In the genomic region with DNA sequence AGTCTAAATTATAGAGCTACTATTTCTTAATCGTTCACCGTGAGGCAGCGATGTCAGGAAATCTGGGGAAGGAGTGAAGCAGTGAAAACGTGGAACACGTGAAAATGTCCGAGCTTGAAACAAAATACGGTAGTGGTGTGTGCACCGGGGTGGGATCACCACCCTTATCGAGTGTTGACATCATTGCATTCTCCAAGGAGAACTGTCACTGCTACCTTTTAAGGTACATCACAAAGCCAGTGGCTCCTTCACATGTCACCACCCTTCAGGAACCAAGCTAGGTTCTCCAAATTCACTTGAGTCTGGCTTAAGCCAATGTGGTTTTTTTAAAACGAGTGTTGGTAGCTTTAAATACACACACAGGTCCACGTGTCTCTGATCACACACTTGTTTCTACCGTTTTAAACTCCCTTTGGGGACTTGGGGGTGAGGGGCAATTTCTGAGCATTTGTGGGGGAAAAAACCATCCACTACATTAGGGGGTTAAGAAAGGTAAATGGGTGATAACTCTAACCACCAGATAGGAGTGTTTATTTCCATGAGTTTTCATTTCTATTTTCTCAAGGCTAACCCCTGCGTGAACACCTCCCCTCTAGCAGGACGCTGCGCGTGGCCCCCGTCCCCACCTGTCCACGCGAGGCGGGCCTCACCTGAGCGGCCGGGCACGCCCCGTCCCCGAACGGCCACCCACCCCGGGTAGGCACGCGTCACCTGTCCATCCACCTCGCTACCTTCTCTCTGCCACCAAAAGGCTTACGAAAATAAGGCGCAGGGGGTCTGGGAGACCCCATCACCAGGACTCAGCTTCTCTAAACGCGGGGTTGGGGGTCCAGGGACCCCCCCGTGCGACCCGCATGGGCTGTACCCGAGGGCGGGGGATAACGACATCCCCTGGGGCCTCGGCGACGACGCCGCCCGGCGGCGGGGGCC, we compare ENCODE assay signal across 8 cellular contexts. TPM values are rescaled to one million over a fixed set of nuclear protein-coding genes. Genes with fewer than 3 reads are reported as not detected.
DNase-seq lines count a peak whose midpoint lies in the region; ATAC-seq and TF ChIP-seq lines count a peak whose summit lies in the region.

No MANE protein-coding gene starts in this region.

- H3K27me3 ChIP-seq in neural cell (ENCODE audit: insufficient read depth, low read depth, low read length) = no peaks in the 10 kb centered on the region

- H3K4me3 ChIP-seq in AG10803 (ENCODE audit: low read length) = peak overlapping the region; percentile 83
- peak overlapping the region; percentile 93 for H3K4me3 ChIP-seq in neural cell (ENCODE audit: low read length)

- H3K27ac Mint-ChIP-seq in activated T-cell treated with anti-CD3 and anti-CD28 coated beads, Interleukin-2, amount 50 U/mL, for 24 hours = peak overlapping the region; percentile 90

- no peaks in the 10 kb centered on the region for H3K9me3 Mint-ChIP-seq in activated T-cell treated with anti-CD3 and anti-CD28 coated beads, Interleukin-2, amount 50 U/mL, for 24 hours

- peak; percentile 30 for TF ChIP-seq RAD21 in neural cell (conservative IDR thresholded peaks at IDR 0.05)

- ATAC-seq in GM18861 (IDR thresholded peaks at IDR 0.05; ENCODE audit: unreplicated experiment) (peak; percentile 21), HG03066 (IDR thresholded peaks at IDR 0.05; ENCODE audit: low read depth, unreplicated experiment) (peak; percentile 32)

- peak overlapping the region; percentile 83 for H2AFZ ChIP-seq in neural cell (ENCODE audit: low read depth, low read length)

- no peaks in the 10 kb centered on the region for H3K36me3 ChIP-seq in neural cell (ENCODE audit: insufficient read depth, low read length)

- H3K9me2 ChIP-seq in neural cell (ENCODE audit: insufficient read depth, low read length) = no peaks in the 10 kb centered on the region

- no peak for TF ChIP-seq CTCF in AG10803 (conservative IDR thresholded peaks at IDR 0.05; ENCODE audit: low read length)
- peak; percentile 9 for TF ChIP-seq CTCF in neural cell (IDR thresholded peaks at IDR 0.05; ENCODE audit: poor library complexity, severe bottlenecking)

- no peaks in the 10 kb centered on the region for H3F3A ChIP-seq in neural cell (ENCODE audit: insufficient read depth, low read length, poor library complexity, severe bottlenecking)

- peaks cover 3% of the 10 kb centered on the region for H3K79me2 ChIP-seq in neural cell (replicated peaks; ENCODE audit: insufficient read depth, low read length)

- no peak for TF ChIP-seq EP300 in neural cell (conservative IDR thresholded peaks at IDR 0.05; ENCODE audit: poor library complexity, severe bottlenecking)

- H3K27ac ChIP-seq in neural cell (ENCODE audit: low read length) = peak overlapping the region; percentile 71

- H3K4me3 Mint-ChIP-seq in activated T-cell treated with anti-CD3 and anti-CD28 coated beads, Interleukin-2, amount 50 U/mL, for 24 hours = peak overlapping the region; percentile 85

- peak overlapping the region; percentile 87 for H3K9ac ChIP-seq in neural cell (ENCODE audit: low read length)

- peaks cover 43% of the 10 kb centered on the region for H3K36me3 Mint-ChIP-seq in activated T-cell treated with anti-CD3 and anti-CD28 coated beads, Interleukin-2, amount 50 U/mL, for 24 hours (ENCODE audit: low read depth)

- no peaks in the 10 kb centered on the region for H4K20me1 ChIP-seq in neural cell (ENCODE audit: insufficient read depth)

- H3K27me3 Mint-ChIP-seq in activated T-cell treated with anti-CD3 and anti-CD28 coated beads, Interleukin-2, amount 50 U/mL, for 24 hours = no peaks in the 10 kb centered on the region

- no peaks in the 10 kb centered on the region for H3K9me3 ChIP-seq in neural cell (ENCODE audit: low read length)

- DNase-seq in AG10803 (ENCODE audit: low read depth) (peak; percentile 65), NCI-H774 (lab: John Stamatoyannopoulos, UW) (peak; percentile 2), fibroblast of gingiva (ENCODE audit: low read depth) (peak; percentile 73), DMS153 treated with DMSO at 0.1 percent for 48 hours (lab: John Stamatoyannopoulos, UW; ENCODE audit: unreplicated experiment) (no peak)
- DNase-seq in activated T-cell treated with anti-CD3 and anti-CD28 coated beads, Interleukin-2, amount 50 U/mL, for 24 hours = peak; percentile 66

- H3K4me1 Mint-ChIP-seq in activated T-cell treated with anti-CD3 and anti-CD28 coated beads, Interleukin-2, amount 50 U/mL, for 24 hours (ENCODE audit: low read depth) = peaks cover 40% of the 10 kb centered on the region

- peak overlapping the region; percentile 66 for H3K4me2 ChIP-seq in neural cell (ENCODE audit: low read length)

TF ChIP-seq in neural cell, 6 proteins besides CTCF, POLR2A, EP300 and RAD21:
- peak; percentile 82 for TF ChIP-seq MXI1 (conservative IDR thresholded peaks at IDR 0.05; ENCODE audit: poor library complexity, severe bottlenecking)
- no peak for TF ChIP-seq TAF1 (IDR thresholded peaks at IDR 0.05; ENCODE audit: low read depth)
- TF ChIP-seq SMC3 (conservative IDR thresholded peaks at IDR 0.05; ENCODE audit: poor library complexity) = no peak
- TF ChIP-seq EZH2 (IDR thresholded peaks at IDR 0.05; ENCODE audit: borderline replicate concordance, insufficient read depth, low read length, poor library complexity, severe bottlenecking) = no peak
- TF ChIP-seq, protein P1, sequence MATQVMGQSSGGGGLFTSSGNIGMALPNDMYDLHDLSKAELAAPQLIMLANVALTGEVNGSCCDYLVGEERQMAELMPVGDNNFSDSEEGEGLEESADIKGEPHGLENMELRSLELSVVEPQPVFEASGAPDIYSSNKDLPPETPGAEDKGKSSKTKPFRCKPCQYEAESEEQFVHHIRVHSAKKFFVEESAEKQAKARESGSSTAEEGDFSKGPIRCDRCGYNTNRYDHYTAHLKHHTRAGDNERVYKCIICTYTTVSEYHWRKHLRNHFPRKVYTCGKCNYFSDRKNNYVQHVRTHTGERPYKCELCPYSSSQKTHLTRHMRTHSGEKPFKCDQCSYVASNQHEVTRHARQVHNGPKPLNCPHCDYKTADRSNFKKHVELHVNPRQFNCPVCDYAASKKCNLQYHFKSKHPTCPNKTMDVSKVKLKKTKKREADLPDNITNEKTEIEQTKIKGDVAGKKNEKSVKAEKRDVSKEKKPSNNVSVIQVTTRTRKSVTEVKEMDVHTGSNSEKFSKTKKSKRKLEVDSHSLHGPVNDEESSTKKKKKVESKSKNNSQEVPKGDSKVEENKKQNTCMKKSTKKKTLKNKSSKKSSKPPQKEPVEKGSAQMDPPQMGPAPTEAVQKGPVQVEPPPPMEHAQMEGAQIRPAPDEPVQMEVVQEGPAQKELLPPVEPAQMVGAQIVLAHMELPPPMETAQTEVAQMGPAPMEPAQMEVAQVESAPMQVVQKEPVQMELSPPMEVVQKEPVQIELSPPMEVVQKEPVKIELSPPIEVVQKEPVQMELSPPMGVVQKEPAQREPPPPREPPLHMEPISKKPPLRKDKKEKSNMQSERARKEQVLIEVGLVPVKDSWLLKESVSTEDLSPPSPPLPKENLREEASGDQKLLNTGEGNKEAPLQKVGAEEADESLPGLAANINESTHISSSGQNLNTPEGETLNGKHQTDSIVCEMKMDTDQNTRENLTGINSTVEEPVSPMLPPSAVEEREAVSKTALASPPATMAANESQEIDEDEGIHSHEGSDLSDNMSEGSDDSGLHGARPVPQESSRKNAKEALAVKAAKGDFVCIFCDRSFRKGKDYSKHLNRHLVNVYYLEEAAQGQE (IDR thresholded peaks at IDR 0.05; ENCODE audit: borderline replicate concordance) = no peak
- TF ChIP-seq POLR2AphosphoS5 (IDR thresholded peaks at IDR 0.05) = no peak
TF ChIP-seq in neural cell: peak in this region for 1.

RNA-seq across cellular contexts. Expression of a gene that starts 1.0 kb away (rescaled TPM):
- polyA plus RNA-seq in neural cell = 4.1 and 5.6 TPM in 2 replicates
- polyA minus RNA-seq in neural cell = 9.4 and 11.2 TPM in 2 replicates
